In genomic region chr2:215799194-215799593, GRCh38 we compare ENCODE assay signal across 16 cellular contexts.
"Had no signal": no experiment of that assay in that cellular context is flagged by ENCODE, and none has a peak within 500 bp of the region (broad histone marks: within the 10 kb centered on the region; RNA-seq: fewer than 3 reads in every experiment).

No MANE protein-coding gene starts in this region.

- H3K27me3 Mint-ChIP-seq: activated naive CD8-positive, alpha-beta T cell treated with anti-CD3 and anti-CD28 coated beads for 36 hours had no signal

- H3K27me3 ChIP-seq: cardiac muscle cell, left lung, testis, upper lobe of right lung had no signal

- DNase-seq: activated CD4-positive, alpha-beta T cell treated with anti-CD3 and anti-CD28 coated beads for 1 hour; activated CD4-positive, alpha-beta T cell treated with anti-CD3 and anti-CD28 coated beads, Interleukin-2, amount 50 U/mL, for 48 hours; activated CD8-positive, alpha-beta memory T cell treated with anti-CD3 and anti-CD28 coated beads, Interleukin-2, amount 10 ng/mL, durations not matched to agents 7 days and 5 days; activated gamma-delta T cell; activated naive CD8-positive, alpha-beta T cell treated with anti-CD3 and anti-CD28 coated beads for 36 hours; activated T-cell treated with anti-CD3 and anti-CD28 coated beads, Interleukin-2, amount 50 U/mL, for 48 hours; anterior cingulate cortex; head of caudate nucleus; left lung; stimulated activated CD4-positive, alpha-beta T cell treated with anti-CD3 and anti-CD28 coated beads, Interleukin-4, amount 100 ng/mL, for 1 hour; stimulated activated naive CD8-positive, alpha-beta T cell treated with anti-CD3 and anti-CD28 coated beads, Interleukin-15, amount 100 ng/mL, for 72 hours; testis; upper lobe of right lung had no signal

- H3K4me3 Mint-ChIP-seq: activated CD8-positive, alpha-beta memory T cell treated with anti-CD3 and anti-CD28 coated beads, Interleukin-2, amount 10 ng/mL, durations not matched to agents 7 days and 5 days; activated naive CD8-positive, alpha-beta T cell treated with anti-CD3 and anti-CD28 coated beads for 36 hours; memory B cell; stimulated activated naive CD8-positive, alpha-beta T cell treated with anti-CD3 and anti-CD28 coated beads, Interleukin-15, amount 100 ng/mL, for 72 hours had no signal

- H3K36me3 Mint-ChIP-seq: activated CD8-positive, alpha-beta memory T cell treated with anti-CD3 and anti-CD28 coated beads, Interleukin-2, amount 10 ng/mL, durations not matched to agents 7 days and 5 days; activated naive CD8-positive, alpha-beta T cell treated with anti-CD3 and anti-CD28 coated beads for 36 hours; memory B cell had no signal

- H3K36me3 ChIP-seq: cardiac muscle cell, left lung, upper lobe of right lung had no signal

- ATAC-seq: activated CD8-positive, alpha-beta memory T cell treated with anti-CD3 and anti-CD28 coated beads, Interleukin-2, amount 10 ng/mL, durations not matched to agents 7 days and 5 days; left lung; stimulated activated naive CD8-positive, alpha-beta T cell treated with anti-CD3 and anti-CD28 coated beads, Interleukin-15, amount 100 ng/mL, for 72 hours; upper lobe of right lung had no signal

- H3K9me3 Mint-ChIP-seq: activated naive CD8-positive, alpha-beta T cell treated with anti-CD3 and anti-CD28 coated beads for 36 hours; memory B cell; stimulated activated naive CD8-positive, alpha-beta T cell treated with anti-CD3 and anti-CD28 coated beads, Interleukin-15, amount 100 ng/mL, for 72 hours had no signal

- H3K4me1 Mint-ChIP-seq: memory B cell had no signal

- H3K9me3 ChIP-seq: testis, upper lobe of right lung had no signal

- H3K27ac Mint-ChIP-seq: activated CD8-positive, alpha-beta memory T cell treated with anti-CD3 and anti-CD28 coated beads, Interleukin-2, amount 10 ng/mL, durations not matched to agents 7 days and 5 days; activated naive CD8-positive, alpha-beta T cell treated with anti-CD3 and anti-CD28 coated beads for 36 hours; memory B cell; stimulated activated naive CD8-positive, alpha-beta T cell treated with anti-CD3 and anti-CD28 coated beads, Interleukin-15, amount 100 ng/mL, for 72 hours had no signal

- H3K27ac ChIP-seq: cardiac muscle cell, coronary artery, left lung, testis, upper lobe of right lung had no signal

- H3K4me3 ChIP-seq: cardiac muscle cell, coronary artery, left lung, testis, upper lobe of right lung had no signal
